In the genomic region with DNA sequence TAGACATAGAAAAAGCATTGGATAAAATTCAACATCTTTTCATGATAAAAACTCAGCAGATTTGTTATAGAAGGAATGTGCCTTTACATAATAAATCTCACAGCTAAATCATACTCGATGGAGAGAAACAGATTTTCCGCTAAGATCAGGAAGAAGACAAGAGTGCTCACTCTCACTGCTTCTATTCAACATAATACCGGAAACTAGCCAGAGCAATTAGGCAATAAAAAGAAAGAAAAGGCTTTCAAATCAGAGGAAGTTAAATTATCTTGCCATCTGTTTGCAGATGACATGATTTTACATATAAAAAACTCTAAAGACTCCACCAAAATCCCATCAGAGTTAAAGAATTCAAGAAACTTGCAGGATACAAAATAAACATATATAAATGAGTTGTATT, we compare ENCODE assay signal across 26 cellular contexts. TPM values are rescaled to one million over a fixed set of nuclear protein-coding genes. Genes with fewer than 3 reads are reported as not detected.
"Had no signal": no experiment of that assay in that cellular context is flagged by ENCODE, and none has a peak within 500 bp of the region (broad histone marks: within the 10 kb centered on the region; RNA-seq: fewer than 3 reads in every experiment).

No MANE protein-coding gene starts in this region.

RNA-seq across cellular contexts. Expression of a gene that starts 3.8 kb away (rescaled TPM):
- total RNA-seq: activated CD4-positive, alpha-beta memory T cell treated with anti-CD3 and anti-CD28 coated beads for 36 hours; activated CD4-positive, alpha-beta T cell treated with anti-CD3 and anti-CD28 coated beads for 36 hours; activated CD4-positive, alpha-beta T cell treated with anti-CD3 and anti-CD28 coated beads, Interleukin-2, amount 10 ng/mL, durations not matched to agents 24 days and 14 days; activated CD8-positive, alpha-beta memory T cell treated with anti-CD3 and anti-CD28 coated beads for 36 hours; activated CD8-positive, alpha-beta memory T cell treated with anti-CD3 and anti-CD28 coated beads, Interleukin-2, amount 10 ng/mL, durations not matched to agents 7 days and 5 days; activated CD8-positive, alpha-beta T cell treated with anti-CD3 and anti-CD28 coated beads, Interleukin-2, amount 10 ng/mL, durations not matched to agents 7 days and 5 days; activated naive CD4-positive, alpha-beta T cell treated with anti-CD3 and anti-CD28 coated beads for 36 hours; activated naive CD4-positive, alpha-beta T cell treated with anti-CD3 and anti-CD28 coated beads, Interleukin-2, amount 50 U/mL, for 72 hours; activated naive CD8-positive, alpha-beta T cell treated with anti-CD3 and anti-CD28 coated beads, Interleukin-2, amount 10 ng/mL, durations not matched to agents 7 days and 5 days; activated T-helper 1 cell treated with anti-CD3 and anti-CD28 coated beads, Interleukin-12 subunit alpha, Interleukin-12 subunit beta, Interleukin-2, Interleukin-4 antibody, amounts not matched to agents 30 ng/mL and 10 ng/mL and 1 ng/mL, durations not matched to agents 14 hours and 24 hours and 36 hours; activated T-helper 2 cell treated with anti-CD3 and anti-CD28 coated beads, Interferon-gamma antibody, Interleukin-2, Interleukin-4, amounts not matched to agents 10 μg/mL and 5 μg/mL and 100 μg/mL, durations not matched to agents 14 hours and 24 hours and 36 hours; ascending aorta; breast epithelium; cardiac muscle cell; colonic mucosa; dermis microvascular lymphatic vessel endothelial cell; endothelial cell of umbilical vein; esophagus squamous epithelium; fibroblast of lung; fibroblast of villous mesenchyme; gastroesophageal sphincter; glomerular endothelial cell; heart right ventricle; hepatocyte; T-helper 2 cell treated with Interferon-gamma antibody and Interleukin-4, amounts not matched to agents 100 ng/mL and 5 ng/mL, for 36 hours had no signal
- polyA plus RNA-seq: cardiac muscle cell, endothelial cell of umbilical vein, esophagus, fibroblast of lung, heart right ventricle, hepatocyte had no signal

RNA-seq across cellular contexts. Expression of a gene that starts 8.2 kb away (rescaled TPM):
- total RNA-seq: activated CD4-positive, alpha-beta memory T cell treated with anti-CD3 and anti-CD28 coated beads for 36 hours; activated CD4-positive, alpha-beta T cell treated with anti-CD3 and anti-CD28 coated beads for 36 hours; activated CD4-positive, alpha-beta T cell treated with anti-CD3 and anti-CD28 coated beads, Interleukin-2, amount 10 ng/mL, durations not matched to agents 24 days and 14 days; activated CD8-positive, alpha-beta memory T cell treated with anti-CD3 and anti-CD28 coated beads for 36 hours; activated CD8-positive, alpha-beta memory T cell treated with anti-CD3 and anti-CD28 coated beads, Interleukin-2, amount 10 ng/mL, durations not matched to agents 7 days and 5 days; activated CD8-positive, alpha-beta T cell treated with anti-CD3 and anti-CD28 coated beads, Interleukin-2, amount 10 ng/mL, durations not matched to agents 7 days and 5 days; activated naive CD4-positive, alpha-beta T cell treated with anti-CD3 and anti-CD28 coated beads for 36 hours; activated naive CD4-positive, alpha-beta T cell treated with anti-CD3 and anti-CD28 coated beads, Interleukin-2, amount 50 U/mL, for 72 hours; activated naive CD8-positive, alpha-beta T cell treated with anti-CD3 and anti-CD28 coated beads, Interleukin-2, amount 10 ng/mL, durations not matched to agents 7 days and 5 days; activated T-helper 1 cell treated with anti-CD3 and anti-CD28 coated beads, Interleukin-12 subunit alpha, Interleukin-12 subunit beta, Interleukin-2, Interleukin-4 antibody, amounts not matched to agents 30 ng/mL and 10 ng/mL and 1 ng/mL, durations not matched to agents 14 hours and 24 hours and 36 hours; activated T-helper 2 cell treated with anti-CD3 and anti-CD28 coated beads, Interferon-gamma antibody, Interleukin-2, Interleukin-4, amounts not matched to agents 10 μg/mL and 5 μg/mL and 100 μg/mL, durations not matched to agents 14 hours and 24 hours and 36 hours; ascending aorta; breast epithelium; cardiac muscle cell; colonic mucosa; dermis microvascular lymphatic vessel endothelial cell; endothelial cell of umbilical vein; esophagus squamous epithelium; fibroblast of lung; fibroblast of villous mesenchyme; gastroesophageal sphincter; glomerular endothelial cell; heart right ventricle; hepatocyte; T-helper 2 cell treated with Interferon-gamma antibody and Interleukin-4, amounts not matched to agents 100 ng/mL and 5 ng/mL, for 36 hours had no signal
- polyA plus RNA-seq: cardiac muscle cell, endothelial cell of umbilical vein, esophagus, fibroblast of lung, heart right ventricle, hepatocyte had no signal

RNA-seq across cellular contexts. Expression of a gene that starts 26.7 kb away (rescaled TPM):
- total RNA-seq: activated CD4-positive, alpha-beta memory T cell treated with anti-CD3 and anti-CD28 coated beads for 36 hours; activated CD4-positive, alpha-beta T cell treated with anti-CD3 and anti-CD28 coated beads for 36 hours; activated CD4-positive, alpha-beta T cell treated with anti-CD3 and anti-CD28 coated beads, Interleukin-2, amount 10 ng/mL, durations not matched to agents 24 days and 14 days; activated CD8-positive, alpha-beta memory T cell treated with anti-CD3 and anti-CD28 coated beads for 36 hours; activated CD8-positive, alpha-beta memory T cell treated with anti-CD3 and anti-CD28 coated beads, Interleukin-2, amount 10 ng/mL, durations not matched to agents 7 days and 5 days; activated CD8-positive, alpha-beta T cell treated with anti-CD3 and anti-CD28 coated beads, Interleukin-2, amount 10 ng/mL, durations not matched to agents 7 days and 5 days; activated naive CD4-positive, alpha-beta T cell treated with anti-CD3 and anti-CD28 coated beads for 36 hours; activated naive CD4-positive, alpha-beta T cell treated with anti-CD3 and anti-CD28 coated beads, Interleukin-2, amount 50 U/mL, for 72 hours; activated naive CD8-positive, alpha-beta T cell treated with anti-CD3 and anti-CD28 coated beads, Interleukin-2, amount 10 ng/mL, durations not matched to agents 7 days and 5 days; activated T-helper 1 cell treated with anti-CD3 and anti-CD28 coated beads, Interleukin-12 subunit alpha, Interleukin-12 subunit beta, Interleukin-2, Interleukin-4 antibody, amounts not matched to agents 30 ng/mL and 10 ng/mL and 1 ng/mL, durations not matched to agents 14 hours and 24 hours and 36 hours; activated T-helper 2 cell treated with anti-CD3 and anti-CD28 coated beads, Interferon-gamma antibody, Interleukin-2, Interleukin-4, amounts not matched to agents 10 μg/mL and 5 μg/mL and 100 μg/mL, durations not matched to agents 14 hours and 24 hours and 36 hours; ascending aorta; breast epithelium; cardiac muscle cell; colonic mucosa; dermis microvascular lymphatic vessel endothelial cell; endothelial cell of umbilical vein; esophagus squamous epithelium; fibroblast of lung; fibroblast of villous mesenchyme; gastroesophageal sphincter; glomerular endothelial cell; heart right ventricle; hepatocyte; T-helper 2 cell treated with Interferon-gamma antibody and Interleukin-4, amounts not matched to agents 100 ng/mL and 5 ng/mL, for 36 hours had no signal
- polyA plus RNA-seq: cardiac muscle cell, endothelial cell of umbilical vein, esophagus, fibroblast of lung, heart right ventricle, hepatocyte had no signal
